In genomic region chr15:69059170-69059943, GRCh38 we compare ENCODE assay signal across 8 cellular contexts. TPM values are rescaled to one million over a fixed set of nuclear protein-coding genes. Genes with fewer than 3 reads are reported as not detected.
DNase-seq lines count a peak whose midpoint lies in the region; ATAC-seq, FAIRE-seq and TF ChIP-seq lines count a peak whose summit lies in the region.

No MANE protein-coding gene starts in this region.

- H3K9me2 ChIP-seq in GM23248 (ENCODE audit: insufficient read depth), result no peaks in the 10 kb centered on the region

- H3K27ac ChIP-seq in GM23248, result no peak overlapping the region
- no peak overlapping the region for H3K27ac ChIP-seq in kidney (ENCODE audit: low read depth in 2 of 2, low read length in 2 of 2)

- intact Hi-C loops in kidney (cut with DNase I), result loop anchor here (10.0 kb wide), 1 partner anchor 335 kb away; no protein-coding TSS in a partner anchor

- no peak for ATAC-seq in GM21423 (IDR thresholded peaks at IDR 0.05; ENCODE audit: unreplicated experiment)

- H3K9me3 ChIP-seq in GM23248 (ENCODE audit: low read depth) (no peaks in the 10 kb centered on the region), kidney (ENCODE audit: control insufficient read depth in 1 of 2, low read length in 2 of 2) (no peaks in the 10 kb centered on the region)

- in situ Hi-C loops in ACHN (cut with HindIII; ENCODE audit: low pct_ligation_motif_present, low pct_unique_long_range_greater_than_20kb, low sequenced_read_pairs), result loop anchor here (25.0 kb wide), 1 partner anchor 203 kb away; no protein-coding TSS in a partner anchor
- in situ Hi-C loops in GM23248 (cut with MboI), result loop anchor here (25.0 kb wide), 1 partner anchor 328 kb away; no protein-coding TSS in a partner anchor

- H3K4me3 ChIP-seq in GM23248 (no peak overlapping the region), bronchial epithelial cell (ENCODE audit: low read depth, low read length) (no peak overlapping the region), kidney (ENCODE audit: low read length in 2 of 2) (peak overlapping the region in 1 of 2 donors; percentile 41)

- H3K36me3 ChIP-seq in GM23248 (ENCODE audit: low read depth) (no peaks in the 10 kb centered on the region), bronchial epithelial cell (ENCODE audit: control insufficient read depth, insufficient read depth, low read length) (no peaks in the 10 kb centered on the region), kidney (ENCODE audit: control insufficient read depth in 1 of 2, insufficient read depth in 2 of 2, low read length in 2 of 2) (no peaks in the 10 kb centered on the region)

- TF ChIP-seq CTCF in bronchial epithelial cell (IDR thresholded peaks at IDR 0.05; ENCODE audit: insufficient read depth, low read length, severe bottlenecking) (peak; percentile 85), kidney (IDR thresholded peaks at IDR 0.05; ENCODE audit: borderline replicate concordance, extremely low read depth, insufficient read depth) (peak; percentile 91)

- H3F3A ChIP-seq in GM23248 (ENCODE audit: insufficient read depth), result no peaks in the 10 kb centered on the region

- no peaks in the 10 kb centered on the region for H3K79me2 ChIP-seq in GM23248 (ENCODE audit: insufficient read depth)

- DNase-seq in ACHN, result peak; percentile 81
- peak; percentile 86 for DNase-seq in GM23248
- peak; percentile 43 for DNase-seq in NCI-H345 treated with DMSO at 0.1 percent for 48 hours (lab: John Stamatoyannopoulos, UW; ENCODE audit: unreplicated experiment)
- DNase-seq in activated CD4-positive, CD25-positive, alpha-beta regulatory T cell (lab: John Stamatoyannopoulos, UW), result peak; percentile 38 to 67 (median 56)
- peak; percentile 71 for DNase-seq in bronchial epithelial cell (ENCODE audit: low read depth)
- peak; percentile 88 for DNase-seq in kidney
- peak; percentile 46 for DNase-seq in stimulated activated CD4-positive, alpha-beta T cell treated with anti-CD3 and anti-CD28 coated beads, Interleukin-2, amount 100 ng/mL, for 4 hours (ENCODE audit: low read depth)

- H3K9ac ChIP-seq in GM23248, result no peak overlapping the region
- H3K9ac ChIP-seq in kidney (ENCODE audit: low read length in 2 of 2), result peak overlapping the region in 1 of 2 donors; percentile 47

- no peaks in the 10 kb centered on the region for H4K20me1 ChIP-seq in GM23248 (ENCODE audit: insufficient read depth)

- peak; percentile 55 for FAIRE-seq in bronchial epithelial cell (lab: Jason Lieb, UNC)
- peak; percentile 15 for FAIRE-seq in kidney (lab: Jason Lieb, UNC)

- 40 to 41% methylated on average over 19 of the region's 19 CpGs for WGBS in GM23248 (ENCODE audit: low coverage in 1 of 2, low lambda C conversion rate in 2 of 2, missing lambda C conversion rate in 2 of 2), 2 experiments

- H3K4me2 ChIP-seq in GM23248 (ENCODE audit: unreplicated experiment), result peak overlapping the region; percentile 5

- no peaks in the 10 kb centered on the region for H3K4me1 ChIP-seq in GM23248 (ENCODE audit: insufficient read depth)
- peaks cover 6 to 12% of the 10 kb centered on the region in 2 donors for H3K4me1 ChIP-seq in kidney (ENCODE audit: control insufficient read depth in 1 of 2, insufficient read depth in 1 of 2, low read depth in 1 of 2, low read length in 2 of 2)

- H3K27me3 ChIP-seq in GM23248 (replicated peaks; ENCODE audit: insufficient read depth) (no peaks in the 10 kb centered on the region), bronchial epithelial cell (ENCODE audit: control insufficient read depth, insufficient read depth, low read length) (peaks cover 3% of the 10 kb centered on the region)

- peak overlapping the region; percentile 53 for H2AFZ ChIP-seq in GM23248

RNA-seq across cellular contexts. Expression of gene NOX5, which starts 44.9 kb away (rescaled TPM):
- total RNA-seq in GM23248 (2014; rRNA removed; shearing (Covaris generic)), result 0.11 TPM in 1 of 2 replicates, not detected in the other
- 0.11 TPM in 1 of 2 replicates, not detected in the other for polyA plus RNA-seq in GM23248 (2016; fragmentation: Nextera tagmentation; extraction: Ambion mirVana)
- total RNA-seq in bronchial epithelial cell, result under 0.01 TPM in 1 of 2 replicates, not detected in the other
- total RNA-seq in kidney, result 0.60 TPM
- polyA plus RNA-seq in kidney (ENCODE audit: insufficient read depth, low read depth, low replicate concordance), result 0.19 TPM
